In genomic region chr7:3300221-3300650, GRCh38 we compare ENCODE assay signal across 8 cellular contexts. TPM values are rescaled to one million over a fixed set of nuclear protein-coding genes. Genes with fewer than 3 reads are reported as not detected.
DNase-seq lines count a peak whose midpoint lies in the region; ATAC-seq and TF ChIP-seq lines count a peak whose summit lies in the region.

No MANE protein-coding gene starts in this region.

- H3K9me2 ChIP-seq in Karpas-422 (replicated peaks; ENCODE audit: insufficient read depth, low read length), result no peaks in the 10 kb centered on the region

- H3K36me3 Mint-ChIP-seq in activated naive CD4-positive, alpha-beta T cell treated with anti-CD3 and anti-CD28 coated beads for 36 hours (ENCODE audit: low read depth), result no peaks in the 10 kb centered on the region
- no peaks in the 10 kb centered on the region for H3K36me3 Mint-ChIP-seq in activated naive CD8-positive, alpha-beta T cell treated with anti-CD3 and anti-CD28 coated beads, Interleukin-2, amount 50 U/mL, for 24 hours (ENCODE audit: low read depth)
- no peaks in the 10 kb centered on the region for H3K36me3 Mint-ChIP-seq in type B pancreatic cell

- peak; percentile 16 for DNase-seq in activated naive CD4-positive, alpha-beta T cell treated with anti-CD3 and anti-CD28 coated beads for 36 hours
- DNase-seq in activated naive CD4-positive, alpha-beta T cell (lab: John Stamatoyannopoulos, UW), result no peak
- peak; percentile 4 for DNase-seq in activated naive CD8-positive, alpha-beta T cell treated with anti-CD3 and anti-CD28 coated beads, Interleukin-2, amount 50 U/mL, for 24 hours
- DNase-seq in left lung (no peak), type B pancreatic cell (ENCODE audit: extremely low spot score, unreplicated experiment) (no peak), Karpas-422 (no peak), hepatic stellate cell (ENCODE audit: low spot score) (no peak)

- CTCF ChIA-PET in activated naive CD4-positive, alpha-beta T cell treated with anti-CD3 and anti-CD28 coated beads for 36 hours (lab: Charles Lee), result interaction anchor here (0.5 to 1.4 kb wide), 6 partner anchors 9 to 596 kb away, joined by 3 to 5 read pairs (median 3); no protein-coding TSS in a partner anchor

- H3K9me3 ChIP-seq in left lung (no peaks in the 10 kb centered on the region), Karpas-422 (ENCODE audit: low read length) (no peaks in the 10 kb centered on the region)

- no peak for TF ChIP-seq CTCF in left lung (IDR thresholded peaks at IDR 0.05)
- no peak for TF ChIP-seq CTCF in type B pancreatic cell (conservative IDR thresholded peaks at IDR 0.05)

- peak overlapping the region; percentile 22 to 37 for H3K4me3 ChIP-seq in left lung
- no peak overlapping the region for H3K4me3 ChIP-seq in Karpas-422 (ENCODE audit: low read length)

- no peaks in the 10 kb centered on the region for H3K79me2 ChIP-seq in Karpas-422 (ENCODE audit: low read length)

- H3K36me3 ChIP-seq in left lung, result no peaks in the 10 kb centered on the region
- no peaks in the 10 kb centered on the region for H3K36me3 ChIP-seq in Karpas-422 (ENCODE audit: insufficient read depth, low read length)

- H2AFZ ChIP-seq in Karpas-422 (ENCODE audit: low read length), result no peak overlapping the region

- peaks cover 17% of the 10 kb centered on the region for H3K27me3 Mint-ChIP-seq in activated naive CD4-positive, alpha-beta T cell treated with anti-CD3 and anti-CD28 coated beads for 36 hours (ENCODE audit: low read depth)
- H3K27me3 Mint-ChIP-seq in activated naive CD8-positive, alpha-beta T cell treated with anti-CD3 and anti-CD28 coated beads, Interleukin-2, amount 50 U/mL, for 24 hours, result peaks cover 47% of the 10 kb centered on the region
- peaks cover 28% of the 10 kb centered on the region for H3K27me3 Mint-ChIP-seq in type B pancreatic cell

- ATAC-seq in activated naive CD8-positive, alpha-beta T cell treated with anti-CD3 and anti-CD28 coated beads, Interleukin-2, amount 50 U/mL, for 24 hours, result no peak
- peak; percentile 3 for ATAC-seq in left lung
- ATAC-seq in HG03196 (IDR thresholded peaks at IDR 0.05; ENCODE audit: unreplicated experiment), result no peak

- H3K4me1 ChIP-seq in left lung (peaks cover 0 to 16% of the 10 kb centered on the region in 2 donors), Karpas-422 (ENCODE audit: low read length) (no peaks in the 10 kb centered on the region)

- H3K4me2 ChIP-seq in Karpas-422 (ENCODE audit: low read depth, low read length, poor library complexity, severe bottlenecking), result no peak overlapping the region

- H3K4me1 Mint-ChIP-seq in activated naive CD4-positive, alpha-beta T cell treated with anti-CD3 and anti-CD28 coated beads for 36 hours (ENCODE audit: low read depth), result peaks cover 8% of the 10 kb centered on the region
- peaks cover 11% of the 10 kb centered on the region for H3K4me1 Mint-ChIP-seq in activated naive CD8-positive, alpha-beta T cell treated with anti-CD3 and anti-CD28 coated beads, Interleukin-2, amount 50 U/mL, for 24 hours
- H3K4me1 Mint-ChIP-seq in type B pancreatic cell (ENCODE audit: unreplicated experiment), result peaks cover 21% of the 10 kb centered on the region

- peak overlapping the region; percentile 58 for H3K4me3 Mint-ChIP-seq in activated naive CD4-positive, alpha-beta T cell treated with anti-CD3 and anti-CD28 coated beads for 36 hours
- no peak overlapping the region for H3K4me3 Mint-ChIP-seq in activated naive CD8-positive, alpha-beta T cell treated with anti-CD3 and anti-CD28 coated beads, Interleukin-2, amount 50 U/mL, for 24 hours
- peak overlapping the region; percentile 77 for H3K4me3 Mint-ChIP-seq in type B pancreatic cell

- H3K9ac ChIP-seq in Karpas-422 (ENCODE audit: low read length), result no peak overlapping the region

- H4K20me1 ChIP-seq in Karpas-422 (ENCODE audit: insufficient read depth, low read depth, low read length), result no peaks in the 10 kb centered on the region

- H3K9me3 Mint-ChIP-seq in activated naive CD4-positive, alpha-beta T cell treated with anti-CD3 and anti-CD28 coated beads for 36 hours, result no peaks in the 10 kb centered on the region
- H3K9me3 Mint-ChIP-seq in activated naive CD8-positive, alpha-beta T cell treated with anti-CD3 and anti-CD28 coated beads, Interleukin-2, amount 50 U/mL, for 24 hours, result no peaks in the 10 kb centered on the region
- no peaks in the 10 kb centered on the region for H3K9me3 Mint-ChIP-seq in type B pancreatic cell

- H3K27ac Mint-ChIP-seq in activated naive CD4-positive, alpha-beta T cell treated with anti-CD3 and anti-CD28 coated beads for 36 hours, result no peak overlapping the region
- H3K27ac Mint-ChIP-seq in activated naive CD8-positive, alpha-beta T cell treated with anti-CD3 and anti-CD28 coated beads, Interleukin-2, amount 50 U/mL, for 24 hours, result no peak overlapping the region
- H3K27ac Mint-ChIP-seq in type B pancreatic cell, result peak overlapping the region; percentile 57

- H3K27ac ChIP-seq in left lung (no peak overlapping the region), Karpas-422 (ENCODE audit: low read length) (no peak overlapping the region)

- intact Hi-C loops in activated naive CD4-positive, alpha-beta T cell treated with anti-CD3 and anti-CD28 coated beads for 36 hours (cut with micrococcal nuclease), result loop anchor here (1.0 to 10.0 kb wide), 6 partner anchors 195 to 1177 kb away; no protein-coding TSS in a partner anchor
- intact Hi-C loops in left lung (cut with DNase I), result no loop called here

- H3K27me3 ChIP-seq in left lung (peaks cover 0 to 59% of the 10 kb centered on the region in 2 donors), Karpas-422 (ENCODE audit: low read length) (peaks cover 4% of the 10 kb centered on the region; the same call in 1 of the 2 replicates)

RNA-seq across cellular contexts. Expression of gene SDK1, which starts 0.8 kb away (rescaled TPM):
- 1 to 10 TPM; 1.3 to 2.0 TPM for total RNA-seq in activated naive CD4-positive, alpha-beta T cell treated with anti-CD3 and anti-CD28 coated beads for 36 hours
- 10 to 100 TPM in 1 of 2 donors, 1 to 10 TPM in 1; 5.5 to 13.5 TPM for total RNA-seq in left lung
- total RNA-seq in type B pancreatic cell (ENCODE audit: low replicate concordance), result 17.8 and 26.1 TPM in 2 replicates
- not detected in 2 replicates for total RNA-seq in Karpas-422 (2014; rRNA removed; shearing (Covaris generic); ENCODE audit: low replicate concordance)

Comparison
In these comparisons a context has a peak if more than half of its experiments do, and no peak if none do; other contexts are left out.
1. DNase-seq: peak in activated naive CD4-positive, alpha-beta T cell treated with anti-CD3 and anti-CD28 coated beads for 36 hours (single experiment) and activated naive CD8-positive, alpha-beta T cell treated with anti-CD3 and anti-CD28 coated beads, Interleukin-2, amount 50 U/mL, for 24 hours (single experiment); none in activated naive CD4-positive, alpha-beta T cell (0 of 4), left lung (0 of 2), type B pancreatic cell (single experiment), Karpas-422 (single experiment) and hepatic stellate cell (single experiment).